In genomic region chr11:75792997-75793800, GRCh38 we compare ENCODE assay signal across 1 cellular context.
TF ChIP-seq lines count a peak whose summit lies in the region.

No MANE protein-coding gene starts in this region.

TF ChIP-seq in liver, 16 proteins besides CTCF, POLR2A, EP300 and RAD21 (continued from another document):
- TF ChIP-seq REST (IDR thresholded peaks at IDR 0.05) (no peak), HNF4A (conservative IDR thresholded peaks at IDR 0.05) (peak; percentile 46 to 72)
TF ChIP-seq in liver: peak in this region for 6.
